ENCODE assay signal across 8 cellular contexts in genomic region chr14:66827182-66827581, GRCh38.
"Had no signal": no experiment of that assay in that cellular context is flagged by ENCODE, and none has a peak within 500 bp of the region (broad histone marks: within the 10 kb centered on the region; RNA-seq: fewer than 3 reads in every experiment).

No MANE protein-coding gene starts in this region.

- DNase-seq: GOT3, H7, HFFc6, IMR-90, KG1 had no signal

- H3K4me3 ChIP-seq: HAP-1, K562 had no signal

- H3K9me3 ChIP-seq: HAP-1 had no signal

- H3K36me3 ChIP-seq: HAP-1 had no signal

- ATAC-seq: HCT116, K562 had no signal
